15 cellular contexts compared by ENCODE assay signal in the genomic region with DNA sequence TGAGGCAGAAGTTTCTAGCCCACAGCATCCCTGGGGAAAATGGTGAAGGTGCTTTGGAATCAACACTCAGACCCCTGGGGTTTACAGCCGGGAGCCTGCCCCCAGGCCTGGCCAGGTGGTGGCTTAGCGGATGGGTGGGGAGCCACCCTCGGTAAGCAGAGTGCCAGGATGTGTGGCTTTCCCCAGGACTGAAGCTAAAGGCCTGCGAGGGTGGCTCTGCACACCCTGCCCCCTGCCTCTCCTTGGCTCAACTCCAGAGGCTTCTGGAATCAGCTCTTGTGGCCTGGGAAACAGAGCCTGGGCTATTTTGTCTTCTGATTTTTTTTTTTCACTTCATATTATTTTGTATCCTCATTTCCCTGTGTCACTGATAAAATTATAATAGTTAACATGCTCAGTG.
DNase-seq lines count a peak whose midpoint lies in the region; ATAC-seq and TF ChIP-seq lines count a peak whose summit lies in the region.
"Had no signal": no experiment of that assay in that cellular context is flagged by ENCODE, and none has a peak within 500 bp of the region (broad histone marks: within the 10 kb centered on the region; RNA-seq: fewer than 3 reads in every experiment).

No MANE protein-coding gene starts in this region.

- H3K27me3 ChIP-seq in BLaER1 treated with 17β-estradiol and CSF1 and Interleukin-3, amounts not matched to agents 10 nM and 100 nM: no peaks in the 10 kb centered on the region
- no peaks in the 10 kb centered on the region for H3K27me3 ChIP-seq in osteoblast (ENCODE audit: insufficient read depth, low read length)
- H3K27me3 ChIP-seq: dorsolateral prefrontal cortex had no signal

- peaks cover 0 to 5% (median 0%) of the 10 kb centered on the region in 11 experiments; a peak in 2 of 22 replicates for H4K20me1 ChIP-seq in BLaER1 treated with 17β-estradiol and CSF1 and Interleukin-3, amounts not matched to agents 10 nM and 100 nM
- H4K20me1 ChIP-seq in osteoblast (ENCODE audit: insufficient read depth, low read length): no peaks in the 10 kb centered on the region

- H3K4me3 ChIP-seq in BLaER1 treated with 17β-estradiol and CSF1 and Interleukin-3, amounts not matched to agents 10 nM and 100 nM: peak overlapping the region in 1 of 10 experiments; percentile 17; a peak in 2 of 20 replicates
- H3K4me3 ChIP-seq in osteoblast (ENCODE audit: insufficient read depth, low read length) (no peak overlapping the region), foreskin fibroblast (ENCODE audit: low read depth in 1 of 2, low read length in 2 of 2) (no peak overlapping the region)
- H3K4me3 ChIP-seq: dorsolateral prefrontal cortex had no signal

- DNase-seq in NCI-H1105 (lab: John Stamatoyannopoulos, UW) (peak; percentile 28), osteoblast (ENCODE audit: insufficient read length, low spot score, missing footprints) (peak; percentile 25), foreskin fibroblast (no peak)
- no peak for DNase-seq in activated naive CD4-positive, alpha-beta T cell treated with anti-CD3 and anti-CD28 coated beads, Interleukin-2, amount 50 U/mL, for 72 hours (ENCODE audit: low spot score in 2 of 2)
- DNase-seq: activated T-cell treated with anti-CD3 and anti-CD28 coated beads for 4 hours; NCI-H1048; PC-3; stimulated activated CD4-positive, alpha-beta T cell treated with anti-CD3 and anti-CD28 coated beads, Interleukin-4, amount 100 ng/mL, for 1 hour had no signal

- no peak overlapping the region for H2AFZ ChIP-seq in osteoblast (ENCODE audit: low read length)

- ATAC-seq in GM18519 (IDR thresholded peaks at IDR 0.05; ENCODE audit: low FRiP score, unreplicated experiment) (no peak), GM19395 (IDR thresholded peaks at IDR 0.05; ENCODE audit: unreplicated experiment) (no peak)
- no peak for ATAC-seq in activated naive CD4-positive, alpha-beta T cell treated with anti-CD3 and anti-CD28 coated beads, Interleukin-2, amount 50 U/mL, for 72 hours
- ATAC-seq: PC-3; stimulated activated effector memory CD8-positive, alpha-beta T cell treated with anti-CD3 and anti-CD28 coated beads, Interleukin-12 subunit alpha, Interleukin-12 subunit beta, amount 100 ng/mL, for 72 hours had no signal

- peak overlapping the region; percentile 30 to 96 (median 93) for H3K4me2 ChIP-seq in BLaER1 treated with 17β-estradiol and CSF1 and Interleukin-3, amounts not matched to agents 10 nM and 100 nM
- H3K4me2 ChIP-seq in osteoblast (ENCODE audit: insufficient read depth, low read length): no peak overlapping the region

- peak overlapping the region in 6 of 11 experiments; percentile 1 to 52 (median 21); a peak in 7 of 22 replicates for H3K9ac ChIP-seq in BLaER1 treated with 17β-estradiol and CSF1 and Interleukin-3, amounts not matched to agents 10 nM and 100 nM

- H3K27ac Mint-ChIP-seq in brain: peak overlapping the region in 3 of 5 experiments; percentile 28 to 37 (median 34)
- no peak overlapping the region for H3K27ac Mint-ChIP-seq in activated naive CD4-positive, alpha-beta T cell treated with anti-CD3 and anti-CD28 coated beads, Interleukin-2, amount 50 U/mL, for 72 hours
- H3K27ac Mint-ChIP-seq: stimulated activated effector memory CD8-positive, alpha-beta T cell treated with anti-CD3 and anti-CD28 coated beads, Interleukin-12 subunit alpha, Interleukin-12 subunit beta, amount 100 ng/mL, for 72 hours had no signal

- H3K4me3 Mint-ChIP-seq in brain: no peak overlapping the region
- H3K4me3 Mint-ChIP-seq: stimulated activated effector memory CD8-positive, alpha-beta T cell treated with anti-CD3 and anti-CD28 coated beads, Interleukin-12 subunit alpha, Interleukin-12 subunit beta, amount 100 ng/mL, for 72 hours had no signal

- H3K79me2 ChIP-seq in osteoblast (ENCODE audit: insufficient read depth, low read length): no peaks in the 10 kb centered on the region

- H3K36me3 ChIP-seq in BLaER1 treated with 17β-estradiol and CSF1 and Interleukin-3, amounts not matched to agents 10 nM and 100 nM: no peaks in the 10 kb centered on the region
- H3K36me3 ChIP-seq in osteoblast (ENCODE audit: insufficient read depth, low read length): no peaks in the 10 kb centered on the region

- peak overlapping the region in 5 of 11 experiments; percentile 17 to 85 (median 56); a peak in 9 of 22 replicates for H3K27ac ChIP-seq in BLaER1 treated with 17β-estradiol and CSF1 and Interleukin-3, amounts not matched to agents 10 nM and 100 nM
- H3K27ac ChIP-seq in osteoblast (ENCODE audit: low read depth, low read length): no peak overlapping the region
- H3K27ac ChIP-seq: C4-2B had no signal

- peaks cover 34 to 94% (median 85%) of the 10 kb centered on the region in 10 experiments for H3K4me1 ChIP-seq in BLaER1 treated with 17β-estradiol and CSF1 and Interleukin-3, amounts not matched to agents 10 nM and 100 nM
- H3K4me1 ChIP-seq in osteoblast (ENCODE audit: insufficient read depth, low read length): peaks cover 14% of the 10 kb centered on the region

- TF ChIP-seq CTCF in brain (conservative IDR thresholded peaks at IDR 0.05): no peak
- TF ChIP-seq CTCF in osteoblast (IDR thresholded peaks at IDR 0.05; ENCODE audit: extremely low read depth, low read depth, low read length): no peak
- TF ChIP-seq CTCF in foreskin fibroblast (IDR thresholded peaks at IDR 0.05; ENCODE audit: low read depth, low read length): no peak

- peaks cover 5% of the 10 kb centered on the region for H3K27me3 Mint-ChIP-seq in brain

- H3K9me3 Mint-ChIP-seq in brain: peaks cover 0 to 4% (median 0%) of the 10 kb centered on the region in 5 experiments
- H3K9me3 Mint-ChIP-seq in activated naive CD4-positive, alpha-beta T cell treated with anti-CD3 and anti-CD28 coated beads, Interleukin-2, amount 50 U/mL, for 72 hours: no peaks in the 10 kb centered on the region
- H3K9me3 Mint-ChIP-seq: stimulated activated effector memory CD8-positive, alpha-beta T cell treated with anti-CD3 and anti-CD28 coated beads, Interleukin-12 subunit alpha, Interleukin-12 subunit beta, amount 100 ng/mL, for 72 hours had no signal

- no peaks in the 10 kb centered on the region for H3K36me3 Mint-ChIP-seq in brain
- H3K36me3 Mint-ChIP-seq in activated naive CD4-positive, alpha-beta T cell treated with anti-CD3 and anti-CD28 coated beads, Interleukin-2, amount 50 U/mL, for 72 hours: no peaks in the 10 kb centered on the region
- H3K36me3 Mint-ChIP-seq: stimulated activated effector memory CD8-positive, alpha-beta T cell treated with anti-CD3 and anti-CD28 coated beads, Interleukin-12 subunit alpha, Interleukin-12 subunit beta, amount 100 ng/mL, for 72 hours had no signal

- no peaks in the 10 kb centered on the region for H3K9me3 ChIP-seq in BLaER1 treated with 17β-estradiol and CSF1 and Interleukin-3, amounts not matched to agents 10 nM and 100 nM (replicated peaks in 1 of 11)
- no peaks in the 10 kb centered on the region for H3K9me3 ChIP-seq in osteoblast (ENCODE audit: low read depth, low read length)

- H3K4me1 Mint-ChIP-seq in brain: peaks cover 45% of the 10 kb centered on the region

Comparison
In these comparisons a context has a peak if more than half of its experiments do, and no peak if none do; other contexts are left out.
1. DNase-seq: peak in NCI-H1105 (single experiment) and osteoblast (single experiment); none in foreskin fibroblast (0 of 2) and activated naive CD4-positive, alpha-beta T cell treated with anti-CD3 and anti-CD28 coated beads, Interleukin-2, amount 50 U/mL, for 72 hours (0 of 2).
2. H3K27ac Mint-ChIP-seq: peak in brain (3 of 5); none in activated naive CD4-positive, alpha-beta T cell treated with anti-CD3 and anti-CD28 coated beads, Interleukin-2, amount 50 U/mL, for 72 hours (0 of 2).